13 cellular contexts compared by ENCODE assay signal in the genomic region with DNA sequence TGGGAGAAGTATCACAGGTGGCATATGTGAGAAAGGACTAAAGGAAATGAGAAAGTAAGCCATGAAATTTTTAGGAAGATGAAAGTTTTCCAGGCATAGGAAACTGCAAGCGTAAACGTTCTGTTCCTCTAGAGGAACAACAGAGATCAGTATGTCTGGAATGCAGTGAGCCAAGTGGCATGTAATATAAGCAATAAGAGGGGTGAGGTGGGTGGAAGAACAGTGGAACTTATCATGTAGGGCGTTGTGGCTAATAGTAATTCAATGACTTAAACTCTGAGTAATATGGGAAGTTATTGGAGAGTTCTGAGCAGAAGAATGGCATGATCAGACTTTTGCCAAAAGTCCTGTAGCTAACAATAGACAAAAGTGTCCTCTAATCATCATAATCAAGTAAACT.
DNase-seq lines count a peak whose midpoint lies in the region; ATAC-seq and TF ChIP-seq lines count a peak whose summit lies in the region.
"Had no signal": no experiment of that assay in that cellular context is flagged by ENCODE, and none has a peak within 500 bp of the region (broad histone marks: within the 10 kb centered on the region; RNA-seq: fewer than 3 reads in every experiment).

No MANE protein-coding gene starts in this region.

- intact Hi-C loops in testis (cut with DNase I; ENCODE audit: low total_unique reads) = no loop called here

- H3K27ac ChIP-seq in testis = no peak overlapping the region
- H3K27ac ChIP-seq: BLaER1 treated with 17β-estradiol and CSF1 and Interleukin-3, amounts not matched to agents 10 nM and 100 nM; right atrium auricular region had no signal

- in situ Hi-C loops in HAP-1 (cut with MboI; ENCODE audit: low sequenced_read_pairs) = no loop called here

- H3K36me3 ChIP-seq in HAP-1 (replicated peaks) (no peaks in the 10 kb centered on the region), testis (ENCODE audit: low read depth, missing control alignments) (no peaks in the 10 kb centered on the region)
- H3K36me3 ChIP-seq: BLaER1 treated with 17β-estradiol and CSF1 and Interleukin-3, amounts not matched to agents 10 nM and 100 nM; right atrium auricular region had no signal

- peaks cover 5% of the 10 kb centered on the region for H3K36me3 Mint-ChIP-seq in WTC11
- H3K36me3 Mint-ChIP-seq in activated T-cell treated with anti-CD3 and anti-CD28 coated beads, Interleukin-2, amount 50 U/mL, for 24 hours (ENCODE audit: low read depth) = no peaks in the 10 kb centered on the region

- ATAC-seq in WTC11 (peak; percentile 74), GM21447 (IDR thresholded peaks at IDR 0.05; ENCODE audit: unreplicated experiment) (no peak)

- WGBS in testis, 2 donors = 29 to 42% methylated on average over 3 of the region's 3 CpGs

- peaks cover 17% of the 10 kb centered on the region for H3K9me3 Mint-ChIP-seq in WTC11
- H3K9me3 Mint-ChIP-seq in activated T-cell treated with anti-CD3 and anti-CD28 coated beads, Interleukin-2, amount 50 U/mL, for 24 hours = peaks cover 13% of the 10 kb centered on the region

- DNase-seq in HAP-1 (ENCODE audit: low spot score in 2 of 2) (peak; percentile 13 to 39), WTC11 (ENCODE audit: low spot score) (no peak), fibroblast of peridontal ligament (ENCODE audit: extremely low read depth) (peak; percentile 63), non-pigmented ciliary epithelial cell (ENCODE audit: low read depth) (peak; percentile 35), testis (no peak), NCI-H226 (no peak)
- no peak for DNase-seq in activated T-cell treated with anti-CD3 and anti-CD28 coated beads, Interleukin-2, amount 50 U/mL, for 24 hours
- DNase-seq: erythroblast, MV-4-11 had no signal

- H3K4me3 Mint-ChIP-seq in WTC11 = no peak overlapping the region
- H3K4me3 Mint-ChIP-seq in activated T-cell treated with anti-CD3 and anti-CD28 coated beads, Interleukin-2, amount 50 U/mL, for 24 hours = no peak overlapping the region
- H3K4me3 Mint-ChIP-seq: central memory CD8-positive, alpha-beta T cell had no signal

- no peak for TF ChIP-seq CTCF in WTC11 (IDR thresholded peaks at IDR 0.05)
- no peak for TF ChIP-seq CTCF in testis (IDR thresholded peaks at IDR 0.05)

- no peak for TF ChIP-seq POLR2A in testis (IDR thresholded peaks at IDR 0.05)

- H3K27me3 Mint-ChIP-seq in WTC11 (ENCODE audit: low read depth) = peaks cover 5% of the 10 kb centered on the region; the same call in 1 of the 2 replicates
- no peaks in the 10 kb centered on the region for H3K27me3 Mint-ChIP-seq in activated T-cell treated with anti-CD3 and anti-CD28 coated beads, Interleukin-2, amount 50 U/mL, for 24 hours
- H3K27me3 Mint-ChIP-seq: central memory CD8-positive, alpha-beta T cell had no signal

- CTCF ChIA-PET in WTC11 (lab: Charles Lee) = interaction anchor here (0.7 kb wide), 1 partner anchor 81 kb away, joined by 3 read pairs; no protein-coding TSS in a partner anchor

- H3K27me3 ChIP-seq in HAP-1 (ENCODE audit: low read depth) = no peaks in the 10 kb centered on the region
- no peaks in the 10 kb centered on the region for H3K27me3 ChIP-seq in testis
- H3K27me3 ChIP-seq: BLaER1 treated with 17β-estradiol and CSF1 and Interleukin-3, amounts not matched to agents 10 nM and 100 nM; right atrium auricular region had no signal

- H3K27ac Mint-ChIP-seq in WTC11 = no peak overlapping the region
- no peak overlapping the region for H3K27ac Mint-ChIP-seq in activated T-cell treated with anti-CD3 and anti-CD28 coated beads, Interleukin-2, amount 50 U/mL, for 24 hours

- no peaks in the 10 kb centered on the region for H3K9me3 ChIP-seq in HAP-1
- H3K9me3 ChIP-seq in testis = no peaks in the 10 kb centered on the region
- H3K9me3 ChIP-seq: BLaER1 treated with 17β-estradiol and CSF1 and Interleukin-3, amounts not matched to agents 10 nM and 100 nM had no signal

- H3K4me3 ChIP-seq in HAP-1 = no peak overlapping the region
- H3K4me3 ChIP-seq in testis = no peak overlapping the region
- H3K4me3 ChIP-seq: BLaER1 treated with 17β-estradiol and CSF1 and Interleukin-3, amounts not matched to agents 10 nM and 100 nM; right atrium auricular region had no signal

- H3K4me1 ChIP-seq in HAP-1 (peaks cover 22% of the 10 kb centered on the region), testis (no peaks in the 10 kb centered on the region)

- peaks cover 30% of the 10 kb centered on the region for H3K4me1 Mint-ChIP-seq in WTC11
- no peaks in the 10 kb centered on the region for H3K4me1 Mint-ChIP-seq in activated T-cell treated with anti-CD3 and anti-CD28 coated beads, Interleukin-2, amount 50 U/mL, for 24 hours (ENCODE audit: low read depth)
- H3K4me1 Mint-ChIP-seq: central memory CD8-positive, alpha-beta T cell had no signal

- POLR2A ChIA-PET in WTC11 (lab: Charles Lee) = no interaction called here

TF ChIP-seq in WTC11, 78 proteins besides CTCF, POLR2A, EP300 and RAD21 (continues in another document):
- TF ChIP-seq, protein P1, sequence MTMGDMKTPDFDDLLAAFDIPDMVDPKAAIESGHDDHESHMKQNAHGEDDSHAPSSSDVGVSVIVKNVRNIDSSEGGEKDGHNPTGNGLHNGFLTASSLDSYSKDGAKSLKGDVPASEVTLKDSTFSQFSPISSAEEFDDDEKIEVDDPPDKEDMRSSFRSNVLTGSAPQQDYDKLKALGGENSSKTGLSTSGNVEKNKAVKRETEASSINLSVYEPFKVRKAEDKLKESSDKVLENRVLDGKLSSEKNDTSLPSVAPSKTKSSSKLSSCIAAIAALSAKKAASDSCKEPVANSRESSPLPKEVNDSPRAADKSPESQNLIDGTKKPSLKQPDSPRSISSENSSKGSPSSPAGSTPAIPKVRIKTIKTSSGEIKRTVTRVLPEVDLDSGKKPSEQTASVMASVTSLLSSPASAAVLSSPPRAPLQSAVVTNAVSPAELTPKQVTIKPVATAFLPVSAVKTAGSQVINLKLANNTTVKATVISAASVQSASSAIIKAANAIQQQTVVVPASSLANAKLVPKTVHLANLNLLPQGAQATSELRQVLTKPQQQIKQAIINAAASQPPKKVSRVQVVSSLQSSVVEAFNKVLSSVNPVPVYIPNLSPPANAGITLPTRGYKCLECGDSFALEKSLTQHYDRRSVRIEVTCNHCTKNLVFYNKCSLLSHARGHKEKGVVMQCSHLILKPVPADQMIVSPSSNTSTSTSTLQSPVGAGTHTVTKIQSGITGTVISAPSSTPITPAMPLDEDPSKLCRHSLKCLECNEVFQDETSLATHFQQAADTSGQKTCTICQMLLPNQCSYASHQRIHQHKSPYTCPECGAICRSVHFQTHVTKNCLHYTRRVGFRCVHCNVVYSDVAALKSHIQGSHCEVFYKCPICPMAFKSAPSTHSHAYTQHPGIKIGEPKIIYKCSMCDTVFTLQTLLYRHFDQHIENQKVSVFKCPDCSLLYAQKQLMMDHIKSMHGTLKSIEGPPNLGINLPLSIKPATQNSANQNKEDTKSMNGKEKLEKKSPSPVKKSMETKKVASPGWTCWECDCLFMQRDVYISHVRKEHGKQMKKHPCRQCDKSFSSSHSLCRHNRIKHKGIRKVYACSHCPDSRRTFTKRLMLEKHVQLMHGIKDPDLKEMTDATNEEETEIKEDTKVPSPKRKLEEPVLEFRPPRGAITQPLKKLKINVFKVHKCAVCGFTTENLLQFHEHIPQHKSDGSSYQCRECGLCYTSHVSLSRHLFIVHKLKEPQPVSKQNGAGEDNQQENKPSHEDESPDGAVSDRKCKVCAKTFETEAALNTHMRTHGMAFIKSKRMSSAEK (CRISPR knock-in tag; IDR thresholded peaks at IDR 0.05; ENCODE audit: borderline replicate concordance) = no peak
- TF ChIP-seq GRHL2 (CRISPR knock-in tag; IDR thresholded peaks at IDR 0.05; ENCODE audit: insufficient replicate concordance, severe bottlenecking) = no peak
- TF ChIP-seq NR2C2 (CRISPR knock-in tag; IDR thresholded peaks at IDR 0.05) = no peak
- TF ChIP-seq, protein P2, sequence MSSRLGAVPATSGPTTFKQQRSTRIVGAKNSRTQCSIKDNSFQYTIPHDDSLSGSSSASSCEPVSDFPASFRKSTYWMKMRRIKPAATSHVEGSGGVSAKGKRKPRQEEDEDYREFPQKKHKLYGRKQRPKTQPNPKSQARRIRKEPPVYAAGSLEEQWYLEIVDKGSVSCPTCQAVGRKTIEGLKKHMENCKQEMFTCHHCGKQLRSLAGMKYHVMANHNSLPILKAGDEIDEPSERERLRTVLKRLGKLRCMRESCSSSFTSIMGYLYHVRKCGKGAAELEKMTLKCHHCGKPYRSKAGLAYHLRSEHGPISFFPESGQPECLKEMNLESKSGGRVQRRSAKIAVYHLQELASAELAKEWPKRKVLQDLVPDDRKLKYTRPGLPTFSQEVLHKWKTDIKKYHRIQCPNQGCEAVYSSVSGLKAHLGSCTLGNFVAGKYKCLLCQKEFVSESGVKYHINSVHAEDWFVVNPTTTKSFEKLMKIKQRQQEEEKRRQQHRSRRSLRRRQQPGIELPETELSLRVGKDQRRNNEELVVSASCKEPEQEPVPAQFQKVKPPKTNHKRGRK (CRISPR knock-in tag; IDR thresholded peaks at IDR 0.05; ENCODE audit: borderline replicate concordance) = no peak
- TF ChIP-seq ELF4 (CRISPR knock-in tag; IDR thresholded peaks at IDR 0.05; ENCODE audit: low read depth) = no peak
- no peak for TF ChIP-seq SP1 (CRISPR knock-in tag; conservative IDR thresholded peaks at IDR 0.05)
- TF ChIP-seq, protein P3, sequence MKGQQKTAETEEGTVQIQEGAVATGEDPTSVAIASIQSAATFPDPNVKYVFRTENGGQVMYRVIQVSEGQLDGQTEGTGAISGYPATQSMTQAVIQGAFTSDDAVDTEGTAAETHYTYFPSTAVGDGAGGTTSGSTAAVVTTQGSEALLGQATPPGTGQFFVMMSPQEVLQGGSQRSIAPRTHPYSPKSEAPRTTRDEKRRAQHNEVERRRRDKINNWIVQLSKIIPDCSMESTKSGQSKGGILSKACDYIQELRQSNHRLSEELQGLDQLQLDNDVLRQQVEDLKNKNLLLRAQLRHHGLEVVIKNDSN (CRISPR knock-in tag; IDR thresholded peaks at IDR 0.05) = no peak
- TF ChIP-seq NFATC4 (CRISPR knock-in tag; IDR thresholded peaks at IDR 0.05) = no peak
- no peak for TF ChIP-seq ESRRA (CRISPR knock-in tag; IDR thresholded peaks at IDR 0.05; ENCODE audit: borderline replicate concordance)
- no peak for TF ChIP-seq NFE2L1 (CRISPR knock-in tag; IDR thresholded peaks at IDR 0.05)
- TF ChIP-seq, protein P4, sequence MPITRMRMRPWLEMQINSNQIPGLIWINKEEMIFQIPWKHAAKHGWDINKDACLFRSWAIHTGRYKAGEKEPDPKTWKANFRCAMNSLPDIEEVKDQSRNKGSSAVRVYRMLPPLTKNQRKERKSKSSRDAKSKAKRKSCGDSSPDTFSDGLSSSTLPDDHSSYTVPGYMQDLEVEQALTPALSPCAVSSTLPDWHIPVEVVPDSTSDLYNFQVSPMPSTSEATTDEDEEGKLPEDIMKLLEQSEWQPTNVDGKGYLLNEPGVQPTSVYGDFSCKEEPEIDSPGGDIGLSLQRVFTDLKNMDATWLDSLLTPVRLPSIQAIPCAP (CRISPR knock-in tag; IDR thresholded peaks at IDR 0.05) = no peak

Comparison
In these comparisons a context has a peak if more than half of its experiments do, and no peak if none do; other contexts are left out.
1. DNase-seq: peak in HAP-1 (2 of 2), fibroblast of peridontal ligament (single experiment) and non-pigmented ciliary epithelial cell (single experiment); none in WTC11 (single experiment), testis (single experiment), activated T-cell treated with anti-CD3 and anti-CD28 coated beads, Interleukin-2, amount 50 U/mL, for 24 hours (single experiment) and NCI-H226 (single experiment).